Comparison of ENCODE assay signal across 5 cellular contexts in the genomic region with DNA sequence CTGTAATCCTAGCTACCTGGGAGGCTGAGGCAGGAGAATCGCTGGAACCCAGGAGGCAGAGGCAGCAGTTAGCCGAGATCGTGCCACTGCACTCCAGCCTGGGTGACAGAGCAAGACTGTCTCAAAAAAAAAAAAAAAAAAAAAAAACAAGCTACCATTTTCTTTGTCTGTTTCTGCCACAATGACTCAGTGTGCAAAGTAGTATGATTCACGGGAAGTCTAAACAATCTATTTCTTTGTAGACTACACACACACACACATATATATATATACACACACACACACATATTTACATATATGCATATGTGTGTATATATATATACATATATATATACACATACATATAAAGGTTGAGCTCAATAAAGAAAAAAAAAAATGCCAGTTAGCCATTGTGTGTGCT.
DNase-seq lines count a peak whose midpoint lies in the region.

No MANE protein-coding gene starts in this region.

- DNase-seq in DMS53 (lab: John Stamatoyannopoulos, UW) (peak; percentile 2), Daoy (ENCODE audit: low read depth) (peak; percentile 8), H4 (ENCODE audit: low spot score) (peak; percentile 54), HT1080 (ENCODE audit: low read depth) (peak; percentile 60), RKO (ENCODE audit: low spot score) (peak; percentile 3)

Comparison
In these comparisons a context has a peak if more than half of its experiments do, and no peak if none do; other contexts are left out.
1. Peak in every context shown above with its lines: DNase-seq.
2. DNase-seq: peak in every context shown above with its lines; median percentile 60 in HT1080; 54 in H4; 8 in Daoy; 3 in RKO; 2 in DMS53.